13 cellular contexts compared by ENCODE assay signal in genomic region chr14:31297701-31298344, GRCh38.
DNase-seq lines count a peak whose midpoint lies in the region; ATAC-seq lines count a peak whose summit lies in the region.
"Had no signal": no experiment of that assay in that cellular context is flagged by ENCODE, and none has a peak within 500 bp of the region (broad histone marks: within the 10 kb centered on the region; RNA-seq: fewer than 3 reads in every experiment).

No MANE protein-coding gene starts in this region.

- ATAC-seq in GM18499 (IDR thresholded peaks at IDR 0.05; ENCODE audit: insufficient read depth, unreplicated experiment), result peak; percentile 65
- peak; percentile 80 for ATAC-seq in GM21619 (IDR thresholded peaks at IDR 0.05; ENCODE audit: unreplicated experiment)
- peak; percentile 74 for ATAC-seq in HG03469 (IDR thresholded peaks at IDR 0.05; ENCODE audit: unreplicated experiment)
- ATAC-seq: gastroesophageal sphincter had no signal

- DNase-seq in fibroblast of peridontal ligament (ENCODE audit: extremely low read depth), result peak; percentile 8
- no peak for DNase-seq in middle frontal gyrus (ENCODE audit: extremely low spot score, low spot score)
- no peak for DNase-seq in occipital lobe (lab: John Stamatoyannopoulos, UW)
- DNase-seq in activated naive CD4-positive, alpha-beta T cell treated with Interleukin-2 at 50 U/mL for 16 hours, result no peak
- DNase-seq in ACHN, result no peak
- DNase-seq: brain microvascular endothelial cell, mesenchymal stem cell, NCI-H1105 treated with DMSO at 0.1 percent for 48 hours, small intestine had no signal

- in situ Hi-C loops in ACHN (cut with HindIII; ENCODE audit: low pct_ligation_motif_present, low pct_unique_long_range_greater_than_20kb, low sequenced_read_pairs), result no loop called here
